Comparison of ENCODE assay signal across 25 cellular contexts in the genomic region with DNA sequence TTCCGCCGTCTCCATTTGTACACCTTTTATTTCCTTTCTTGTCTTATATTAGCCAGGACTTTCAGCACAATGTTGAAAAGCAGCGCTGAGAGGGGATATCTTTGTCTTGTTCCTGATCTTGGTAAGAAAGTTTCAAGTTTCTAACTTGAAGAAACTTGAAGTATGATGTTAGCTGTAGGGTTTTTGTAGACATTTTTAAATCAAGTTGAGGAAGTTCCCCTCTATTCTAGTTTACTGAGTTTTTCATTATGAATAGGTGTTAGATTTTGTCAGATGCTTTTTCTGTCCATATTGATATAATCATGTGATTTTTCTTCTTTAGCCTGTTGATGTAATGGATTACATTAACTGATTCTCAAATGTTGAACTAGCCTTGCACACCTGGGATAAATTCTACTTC.
A peak's percentile ranks its signal among the peaks of the same experiment; 100 is the strongest.
DNase-seq lines count a peak whose midpoint lies in the region; ATAC-seq and TF ChIP-seq lines count a peak whose summit lies in the region.
"Had no signal": no experiment of that assay in that cellular context is flagged by ENCODE, and none has a peak within 500 bp of the region (broad histone marks: within the 10 kb centered on the region; RNA-seq: fewer than 3 reads in every experiment).

No MANE protein-coding gene starts in this region.

- BruUV-seq in PC-9 (replicated peaks; lab: Mats Ljungman, UMichigan), result no TSS peak

- POLR2A ChIA-PET in PC-9 (lab: Charles Lee; ENCODE audit: unreplicated experiment), result no interaction called here

- H3K4me1 ChIP-seq in PC-9 (replicated peaks; ENCODE audit: insufficient read depth), result no peaks in the 10 kb centered on the region
- H3K4me1 ChIP-seq: colonic mucosa had no signal

- intact Hi-C loops in PC-9 (cut with micrococcal nuclease; ENCODE audit: unreplicated experiment), result no loop called here

- no peaks in the 10 kb centered on the region for H4K20me1 ChIP-seq in PC-9 (ENCODE audit: insufficient read depth)

- no peaks in the 10 kb centered on the region for H3K36me3 ChIP-seq in PC-9 (ENCODE audit: low read depth)
- H3K36me3 ChIP-seq: colonic mucosa, tibial nerve had no signal

- H3K27me3 ChIP-seq in PC-9 (ENCODE audit: insufficient read depth, low read depth), result no peaks in the 10 kb centered on the region
- H3K27me3 ChIP-seq: colonic mucosa, tibial nerve had no signal

- H3K27ac ChIP-seq in PC-9, result no peak overlapping the region
- H3K27ac ChIP-seq: colonic mucosa, tibial nerve, VCaP had no signal

- H3K4me3 ChIP-seq in GM12865 (ENCODE audit: low read depth, low read length) (no peak overlapping the region), PC-9 (no peak overlapping the region)
- H3K4me3 ChIP-seq: colonic mucosa, lung, tibial nerve had no signal

- no peak overlapping the region for H2AFZ ChIP-seq in PC-9

- no peaks in the 10 kb centered on the region; the same call in none of the 2 replicates for H3K9me2 ChIP-seq in PC-9 (ENCODE audit: insufficient read depth)

- ATAC-seq in GM19043 (IDR thresholded peaks at IDR 0.05; ENCODE audit: low read depth, unreplicated experiment), result peak; percentile 26
- ATAC-seq in GM21723 (IDR thresholded peaks at IDR 0.05; ENCODE audit: unreplicated experiment), result peak; percentile 60
- ATAC-seq in HG03432 (IDR thresholded peaks at IDR 0.05; ENCODE audit: unreplicated experiment), result peak; percentile 59
- no peak for ATAC-seq in GM18870 (IDR thresholded peaks at IDR 0.05; ENCODE audit: unreplicated experiment)
- ATAC-seq: HCT116; right cardiac atrium; stimulated activated effector memory CD8-positive, alpha-beta T cell treated with anti-CD3 and anti-CD28 coated beads, Interleukin-12 subunit alpha, Interleukin-12 subunit beta, amount 100 ng/mL, for 72 hours; T-cell had no signal

- H3F3A ChIP-seq in PC-9 (ENCODE audit: insufficient read depth, low read depth), result no peaks in the 10 kb centered on the region

- H3K79me2 ChIP-seq in PC-9 (ENCODE audit: low read depth), result no peaks in the 10 kb centered on the region

- H3K9me3 ChIP-seq in PC-9 (ENCODE audit: insufficient read depth, low read depth), result no peaks in the 10 kb centered on the region
- H3K9me3 ChIP-seq: colonic mucosa, tibial nerve had no signal

- CTCF ChIA-PET in PC-9 (lab: Charles Lee), result no interaction called here

- peak; percentile 54 for DNase-seq in GM12865 (ENCODE audit: low read depth)
- no peak for DNase-seq in PC-9
- no peak for DNase-seq in 8988T
- no peak for DNase-seq in AG08395 (ENCODE audit: low spot score)
- DNase-seq: activated CD4-positive, alpha-beta T cell treated with anti-CD3 and anti-CD28 coated beads, Interleukin-2, amount 50 U/mL, for 48 hours; activated naive CD8-positive, alpha-beta T cell treated with anti-CD3 and anti-CD28 coated beads for 36 hours; activated T-cell treated with anti-CD3 and anti-CD28 coated beads, Interleukin-2, amount 50 U/mL, for 24 hours; colonic mucosa; DMS 273 treated with DMSO at 0.1 percent for 48 hours; GDM1; NCI-H1048; NCI-H526; right cardiac atrium; Right ventricle myocardium superior; stimulated activated CD4-positive, alpha-beta T cell treated with anti-CD3 and anti-CD28 coated beads, Interleukin-15, amount 100 ng/mL, for 24 hours; T-cell had no signal

- no peak for TF ChIP-seq CTCF in GM12865 (IDR thresholded peaks at IDR 0.05; ENCODE audit: insufficient read depth, low read depth, low read length, missing control alignments)
- TF ChIP-seq CTCF in PC-9 (conservative IDR thresholded peaks at IDR 0.05), result no peak

- no peak overlapping the region for H3K4me2 ChIP-seq in PC-9
